24 cellular contexts compared by ENCODE assay signal in genomic region chr3:41239587-41239986, GRCh38. TPM values are rescaled to one million over a fixed set of nuclear protein-coding genes. Genes with fewer than 3 reads are reported as not detected.
DNase-seq lines count a peak whose midpoint lies in the region; ATAC-seq and TF ChIP-seq lines count a peak whose summit lies in the region.
"Had no signal": no experiment of that assay in that cellular context is flagged by ENCODE, and none has a peak within 500 bp of the region (broad histone marks: within the 10 kb centered on the region; RNA-seq: fewer than 3 reads in every experiment).

No MANE protein-coding gene starts in this region.

- 83 to 84% methylated on average over 2 of the region's 2 CpGs for WGBS in endodermal cell (ENCODE audit: insufficient coverage in 1 of 2, insufficient read length in 1 of 2), 2 experiments

- peaks cover 93% of the 10 kb centered on the region for H3K36me3 ChIP-seq in endodermal cell (ENCODE audit: control insufficient read depth, insufficient read depth, low read length)

- H3K9me3 Mint-ChIP-seq in activated CD8-positive, alpha-beta T cell treated with anti-CD3 and anti-CD28 coated beads for 36 hours, result no peaks in the 10 kb centered on the region
- H3K9me3 Mint-ChIP-seq in activated CD8-positive, alpha-beta T cell treated with anti-CD3 and anti-CD28 coated beads, Interleukin-2, amount 10 ng/mL, durations not matched to agents 7 days and 5 days (ENCODE audit: insufficient read depth), result no peaks in the 10 kb centered on the region
- H3K9me3 Mint-ChIP-seq in endodermal cell, result no peaks in the 10 kb centered on the region
- no peaks in the 10 kb centered on the region for H3K9me3 Mint-ChIP-seq in nephron progenitor cell
- H3K9me3 Mint-ChIP-seq: GM23338; stimulated activated naive CD8-positive, alpha-beta T cell treated with anti-CD3 and anti-CD28 coated beads, Interleukin-15, Interleukin-2, amounts not matched to agents 100 ng/mL and 50 ng/mL, for 24 hours had no signal

- H3K36me3 Mint-ChIP-seq in activated CD8-positive, alpha-beta T cell treated with anti-CD3 and anti-CD28 coated beads for 36 hours (ENCODE audit: low read depth), result peaks cover 55% of the 10 kb centered on the region
- H3K36me3 Mint-ChIP-seq in activated CD8-positive, alpha-beta T cell treated with anti-CD3 and anti-CD28 coated beads, Interleukin-2, amount 10 ng/mL, durations not matched to agents 7 days and 5 days (ENCODE audit: low read depth), result peaks cover 61% of the 10 kb centered on the region
- H3K36me3 Mint-ChIP-seq in endodermal cell (ENCODE audit: low read depth), result peaks cover 64% of the 10 kb centered on the region
- peaks cover 66% of the 10 kb centered on the region for H3K36me3 Mint-ChIP-seq in nephron progenitor cell (ENCODE audit: low read depth)

- H3K4me3 Mint-ChIP-seq in activated CD8-positive, alpha-beta T cell treated with anti-CD3 and anti-CD28 coated beads for 36 hours, result no peak overlapping the region
- H3K4me3 Mint-ChIP-seq in activated CD8-positive, alpha-beta T cell treated with anti-CD3 and anti-CD28 coated beads, Interleukin-2, amount 10 ng/mL, durations not matched to agents 7 days and 5 days, result no peak overlapping the region
- H3K4me3 Mint-ChIP-seq in endodermal cell (no peak overlapping the region), nephron progenitor cell (no peak overlapping the region)
- H3K4me3 Mint-ChIP-seq: GM23338; stimulated activated naive CD8-positive, alpha-beta T cell treated with anti-CD3 and anti-CD28 coated beads, Interleukin-15, Interleukin-2, amounts not matched to agents 100 ng/mL and 50 ng/mL, for 24 hours had no signal

- H3K4me3 ChIP-seq in endodermal cell (ENCODE audit: low read length), result no peak overlapping the region
- H3K4me3 ChIP-seq: GM23338, hepatocyte, right lobe of liver, tibial artery had no signal

- POLR2A ChIA-PET in activated CD8-positive, alpha-beta T cell treated with anti-CD3 and anti-CD28 coated beads for 36 hours (lab: Charles Lee), result interaction anchor here (0.7 kb wide), 1 partner anchor 14 kb away, joined by 3 read pairs; no protein-coding TSS in a partner anchor
- POLR2A ChIA-PET in activated CD8-positive, alpha-beta T cell treated with anti-CD3 and anti-CD28 coated beads, Interleukin-2, amount 10 ng/mL, durations not matched to agents 7 days and 5 days (lab: Charles Lee), result interaction anchor here (0.6 kb wide), 1 partner anchor 1881 kb away, joined by 3 read pairs; no protein-coding TSS in a partner anchor

- CTCF ChIA-PET in activated CD8-positive, alpha-beta T cell treated with anti-CD3 and anti-CD28 coated beads for 36 hours (lab: Charles Lee), result no interaction called here
- CTCF ChIA-PET in activated CD8-positive, alpha-beta T cell treated with anti-CD3 and anti-CD28 coated beads, Interleukin-2, amount 10 ng/mL, durations not matched to agents 7 days and 5 days (lab: Charles Lee), result no interaction called here

- no peak overlapping the region for H3K27ac ChIP-seq in endodermal cell (ENCODE audit: low read depth, low read length)
- H3K27ac ChIP-seq: foreskin keratinocyte, parathyroid adenoma, right lobe of liver, tibial artery, VCaP had no signal

- intact Hi-C loops in activated CD8-positive, alpha-beta T cell treated with anti-CD3 and anti-CD28 coated beads for 36 hours (cut with micrococcal nuclease), result no loop called here

- no peak for DNase-seq in activated CD8-positive, alpha-beta T cell treated with anti-CD3 and anti-CD28 coated beads for 36 hours
- DNase-seq in activated CD8-positive, alpha-beta T cell treated with anti-CD3 and anti-CD28 coated beads, Interleukin-2, amount 10 ng/mL, durations not matched to agents 7 days and 5 days, result no peak
- DNase-seq in GM03348 (ENCODE audit: low spot score), result peak; percentile 38
- no peak for DNase-seq in endodermal cell
- no peak for DNase-seq in nephron progenitor cell
- DNase-seq in NCI-H1048 (lab: John Stamatoyannopoulos, UW), result no peak
- no peak for DNase-seq in hepatic stellate cell (ENCODE audit: low spot score)
- DNase-seq: 8988T; activated CD8-positive, alpha-beta memory T cell treated with anti-CD3 and anti-CD28 coated beads, Interleukin-2, amount 50 U/mL, for 48 hours; activated effector memory CD4-positive, alpha-beta T cell treated with anti-CD3 and anti-CD28 coated beads, Interleukin-2, amount 50 U/mL, for 16 hours; AML-193; amygdala; DMS53; foreskin keratinocyte; left ventricle myocardium superior; NCI-H446; right lobe of liver; tibial artery had no signal

- no peaks in the 10 kb centered on the region for H3K9me3 ChIP-seq in endodermal cell (ENCODE audit: control insufficient read depth, low read length)
- H3K9me3 ChIP-seq: right lobe of liver, tibial artery had no signal

- H3K4me1 ChIP-seq in endodermal cell (ENCODE audit: control insufficient read depth, insufficient read depth, low read length), result peaks cover 35% of the 10 kb centered on the region
- H3K4me1 ChIP-seq: foreskin keratinocyte, right lobe of liver had no signal

- TF ChIP-seq CTCF in activated CD8-positive, alpha-beta T cell treated with anti-CD3 and anti-CD28 coated beads for 36 hours (IDR thresholded peaks at IDR 0.05), result no peak
- no peak for TF ChIP-seq CTCF in endodermal cell (conservative IDR thresholded peaks at IDR 0.05)
- TF ChIP-seq CTCF in nephron progenitor cell (IDR thresholded peaks at IDR 0.05), result no peak

- no peaks in the 10 kb centered on the region for H3K27me3 ChIP-seq in endodermal cell (ENCODE audit: control insufficient read depth, insufficient read depth, low read length, poor library complexity, severe bottlenecking)
- H3K27me3 ChIP-seq: foreskin keratinocyte, hepatocyte, right lobe of liver, tibial artery had no signal

- ATAC-seq in activated CD8-positive, alpha-beta T cell treated with anti-CD3 and anti-CD28 coated beads for 36 hours, result no peak
- no peak for ATAC-seq in activated CD8-positive, alpha-beta T cell treated with anti-CD3 and anti-CD28 coated beads, Interleukin-2, amount 10 ng/mL, durations not matched to agents 7 days and 5 days
- no peak for ATAC-seq in HG02973 (IDR thresholded peaks at IDR 0.05; ENCODE audit: unreplicated experiment)
- ATAC-seq: foreskin keratinocyte, GM23338 had no signal

- H3K9ac ChIP-seq in endodermal cell (ENCODE audit: extremely low read depth, low read length, poor library complexity, severe bottlenecking), result no peak overlapping the region
- H3K9ac ChIP-seq: parathyroid adenoma had no signal

- H3K27me3 Mint-ChIP-seq in activated CD8-positive, alpha-beta T cell treated with anti-CD3 and anti-CD28 coated beads for 36 hours, result no peaks in the 10 kb centered on the region
- no peaks in the 10 kb centered on the region for H3K27me3 Mint-ChIP-seq in activated CD8-positive, alpha-beta T cell treated with anti-CD3 and anti-CD28 coated beads, Interleukin-2, amount 10 ng/mL, durations not matched to agents 7 days and 5 days (ENCODE audit: low read depth)
- H3K27me3 Mint-ChIP-seq in endodermal cell (ENCODE audit: insufficient read depth) (no peaks in the 10 kb centered on the region), nephron progenitor cell (ENCODE audit: low read depth, poor library complexity) (no peaks in the 10 kb centered on the region)
- H3K27me3 Mint-ChIP-seq: stimulated activated naive CD8-positive, alpha-beta T cell treated with anti-CD3 and anti-CD28 coated beads, Interleukin-15, Interleukin-2, amounts not matched to agents 100 ng/mL and 50 ng/mL, for 24 hours had no signal

- H3K4me1 Mint-ChIP-seq in activated CD8-positive, alpha-beta T cell treated with anti-CD3 and anti-CD28 coated beads for 36 hours (ENCODE audit: low read depth), result no peaks in the 10 kb centered on the region
- no peaks in the 10 kb centered on the region for H3K4me1 Mint-ChIP-seq in activated CD8-positive, alpha-beta T cell treated with anti-CD3 and anti-CD28 coated beads, Interleukin-2, amount 10 ng/mL, durations not matched to agents 7 days and 5 days (ENCODE audit: low read depth)
- H3K4me1 Mint-ChIP-seq in endodermal cell (peaks cover 58% of the 10 kb centered on the region), nephron progenitor cell (peaks cover 11% of the 10 kb centered on the region)

- H3K27ac Mint-ChIP-seq in activated CD8-positive, alpha-beta T cell treated with anti-CD3 and anti-CD28 coated beads for 36 hours, result peak overlapping the region; percentile 10
- H3K27ac Mint-ChIP-seq in activated CD8-positive, alpha-beta T cell treated with anti-CD3 and anti-CD28 coated beads, Interleukin-2, amount 10 ng/mL, durations not matched to agents 7 days and 5 days, result no peak overlapping the region
- H3K27ac Mint-ChIP-seq in endodermal cell (peak overlapping the region; percentile 55), nephron progenitor cell (peak overlapping the region; percentile 85)
- H3K27ac Mint-ChIP-seq: GM23338 had no signal

RNA-seq across cellular contexts. Expression of gene CTNNB1, which starts 40.3 kb away (rescaled TPM):
- 100 to 1,000 TPM in 1 of 2 experiments, 10 to 100 TPM in 1; 99.9 to 104 TPM for total RNA-seq in activated CD8-positive, alpha-beta T cell treated with anti-CD3 and anti-CD28 coated beads for 36 hours
- total RNA-seq in activated CD8-positive, alpha-beta T cell treated with anti-CD3 and anti-CD28 coated beads, Interleukin-2, amount 10 ng/mL, durations not matched to agents 7 days and 5 days, result 100 to 1,000 TPM; 112 TPM
- 100 to 1,000 TPM; 420 to 534 TPM for total RNA-seq in endodermal cell
- 492 TPM for polyA plus RNA-seq in endodermal cell (2013, experiment 1 of 2)
- polyA plus RNA-seq in endodermal cell (2013, experiment 2 of 2), result 458 TPM
